9 cellular contexts compared by ENCODE assay signal in genomic region chr1:1883890-1884289, GRCh38. TPM values are rescaled to one million over a fixed set of nuclear protein-coding genes. Genes with fewer than 3 reads are reported as not detected.
DNase-seq lines count a peak whose midpoint lies in the region; ATAC-seq, FAIRE-seq and TF ChIP-seq lines count a peak whose summit lies in the region.
"Not testable (repeated sequence)": the region's sequence is repeated elsewhere in the genome, so short reads cannot be mapped to it uniquely, and the experiment has no call there.
"Had no signal": no experiment of that assay in that cellular context is flagged by ENCODE, and none has a peak within 500 bp of the region (broad histone marks: within the 10 kb centered on the region; RNA-seq: fewer than 3 reads in every experiment).

No MANE protein-coding gene starts in this region.

- POLR2A ChIA-PET in CD8-positive, alpha-beta memory T cell (lab: Charles Lee) = interaction anchor here (1.0 kb wide), 1 partner anchor 25 kb away, joined by 3 read pairs; no protein-coding TSS in a partner anchor
- POLR2A ChIA-PET in GM12878 (lab: Charles Lee) = interaction anchor here (0.7 to 1.0 kb wide), 2 partner anchors 11 to 24 kb away, joined by 4 read pairs; no protein-coding TSS in a partner anchor
- POLR2A ChIA-PET in naive thymus-derived CD8-positive, alpha-beta T cell (lab: Charles Lee) = interaction anchor here (0.7 kb wide), 2 partner anchors 34 to 160 kb away, joined by 3 read pairs; no protein-coding TSS in a partner anchor

- not testable (repeated sequence) for TF ChIP-seq RAD21 in GM12878 (IDR thresholded peaks at IDR 0.05; ENCODE audit: insufficient read depth, low read depth, low read length)

- H4K20me1 ChIP-seq in OCI-LY1 (ENCODE audit: insufficient read depth, low read length) = not testable (repeated sequence)
- peaks cover 20% of the 10 kb centered on the region for H4K20me1 ChIP-seq in GM12878 (ENCODE audit: control insufficient read depth, insufficient read depth)

- SMC1A ChIA-PET in GM12878 (lab: Charles Lee; ENCODE audit: uncharacterized antibody, unreplicated experiment) = interaction anchor here (0.9 to 1.5 kb wide), 5 partner anchors 14 to 50 kb away, joined by 3 to 5 read pairs (median 4); no protein-coding TSS in a partner anchor

- 57% methylated on average over 10 of the region's 11 CpGs for WGBS in GM12878 (ENCODE audit: insufficient coverage, insufficient replicate concordance, low lambda C conversion rate, missing lambda C conversion rate)
- 63 to 70% (median 69%) methylated on average over 11 of the region's 11 CpGs for WGBS in spleen, 5 donors

- RAD21 ChIA-PET in GM12878 (lab: Charles Lee; ENCODE audit: unreplicated experiment) = interaction anchor here (0.7 kb wide), 1 partner anchor 15 kb away, joined by 3 read pairs; no protein-coding TSS in a partner anchor

- peaks cover 100% of the 10 kb centered on the region for H3K79me2 ChIP-seq in OCI-LY1 (ENCODE audit: insufficient read depth, low read length)
- peaks cover 87% of the 10 kb centered on the region for H3K79me2 ChIP-seq in GM12878 (ENCODE audit: control insufficient read depth, insufficient read depth, low read length)

- not testable (repeated sequence) for ATAC-seq in GM12878; naive thymus-derived CD8-positive, alpha-beta T cell

- H3K9me3 Mint-ChIP-seq in CD8-positive, alpha-beta memory T cell; immature natural killer cell; naive thymus-derived CD8-positive, alpha-beta T cell: not testable (repeated sequence)

- peak overlapping the region in 6 of 7 donors; percentile 33 to 66 (median 52) for H3K4me3 Mint-ChIP-seq in CD8-positive, alpha-beta memory T cell
- H3K4me3 Mint-ChIP-seq in immature natural killer cell = peak overlapping the region in 3 of 5 donors; percentile 53 to 67 (median 64)
- H3K4me3 Mint-ChIP-seq in naive thymus-derived CD8-positive, alpha-beta T cell = peak overlapping the region in 8 of 10 donors; percentile 11 to 75 (median 41)

- not testable (repeated sequence) for H3K27me3 ChIP-seq in CD8-positive, alpha-beta memory T cell (ENCODE audit: insufficient read depth, low read length, poor library complexity, severe bottlenecking); OCI-LY1 (ENCODE audit: insufficient read depth, low read length); GM12878 (replicated peaks in 1 of 2; ENCODE audit: control insufficient read depth in 2 of 2, insufficient read depth in 2 of 2, low read length in 1 of 2); spleen (replicated peaks in 1 of 7)

- CTCF ChIA-PET in CD8-positive, alpha-beta memory T cell (lab: Charles Lee) = interaction anchor here (1.1 to 1.4 kb wide), 2 partner anchors 22 to 25 kb away, joined by 3 to 6 read pairs; no protein-coding TSS in a partner anchor
- CTCF ChIA-PET in GM12878 (lab: Yijun Ruan, JAX) = interaction anchor here (0.7 to 1.9 kb wide), 3 partner anchors 14 to 107 kb away, joined by 3 to 7 read pairs (median 3); no protein-coding TSS in a partner anchor

- TF ChIP-seq CTCF in OCI-LY1 (IDR thresholded peaks at IDR 0.05; ENCODE audit: low read length); VCaP (conservative IDR thresholded peaks at IDR 0.05); GM12878 (IDR thresholded peaks at IDR 0.05 in 2 of 3, conservative IDR thresholded peaks at IDR 0.05 in 1 of 3; ENCODE audit: control insufficient read depth in 2 of 3, extremely low read depth in 1 of 3, insufficient read depth in 1 of 3, low read depth in 3 of 3, low read length in 3 of 3); spleen (IDR thresholded peaks at IDR 0.05 in 8 of 11, conservative IDR thresholded peaks at IDR 0.05 in 3 of 11): not testable (repeated sequence)

- peaks cover 67 to 88% (median 83%) of the 10 kb centered on the region in 3 donors for H3K4me1 Mint-ChIP-seq in CD8-positive, alpha-beta memory T cell
- H3K4me1 Mint-ChIP-seq in immature natural killer cell = peaks cover 78 to 90% of the 10 kb centered on the region in 2 donors
- peaks cover 32 to 86% (median 74%) of the 10 kb centered on the region in 4 donors for H3K4me1 Mint-ChIP-seq in naive thymus-derived CD8-positive, alpha-beta T cell

- TF ChIP-seq POLR2A in GM12878 (IDR thresholded peaks at IDR 0.05; ENCODE audit: low read depth, low read length); spleen (IDR thresholded peaks at IDR 0.05): not testable (repeated sequence)

- H3K9me3 ChIP-seq in CD8-positive, alpha-beta memory T cell (ENCODE audit: low read length); OCI-LY1 (ENCODE audit: low read length); GM12878 (replicated peaks; ENCODE audit: control insufficient read depth, insufficient read depth, low read length); spleen: not testable (repeated sequence)

- H3K9ac ChIP-seq in OCI-LY1 (ENCODE audit: low read length); GM12878 (ENCODE audit: control insufficient read depth, insufficient read depth, low read length): not testable (repeated sequence)

- TF ChIP-seq EP300 in GM12878 (IDR thresholded peaks at IDR 0.05; ENCODE audit: borderline replicate concordance in 1 of 2, control insufficient read depth in 1 of 2, low read depth in 2 of 2, low read length in 2 of 2) = not testable (repeated sequence)

- H3K27ac ChIP-seq in CD8-positive, alpha-beta memory T cell (ENCODE audit: low read depth, low read length); GM12878 (ENCODE audit: control insufficient read depth, insufficient read depth): not testable (repeated sequence)
- H3K27ac ChIP-seq in OCI-LY1 (ENCODE audit: low read depth, low read length, poor library complexity, severe bottlenecking) = peak overlapping the region; percentile 31
- H3K27ac ChIP-seq in VCaP = peak overlapping the region; percentile 40
- peak overlapping the region in 5 of 8 donors; percentile 30 to 61 (median 44) for H3K27ac ChIP-seq in spleen

- H3K27ac Mint-ChIP-seq in CD8-positive, alpha-beta memory T cell = peak overlapping the region in 5 of 8 donors; percentile 37 to 90 (median 64)
- peak overlapping the region in 5 of 6 donors; percentile 17 to 77 (median 34) for H3K27ac Mint-ChIP-seq in immature natural killer cell
- peak overlapping the region in 7 of 10 donors; percentile 22 to 71 (median 46) for H3K27ac Mint-ChIP-seq in naive thymus-derived CD8-positive, alpha-beta T cell

- H2AFZ ChIP-seq in OCI-LY1 (ENCODE audit: low read length); GM12878 (ENCODE audit: control insufficient read depth, low read depth, low read length): not testable (repeated sequence)

- H3K36me3 Mint-ChIP-seq in CD8-positive, alpha-beta memory T cell = peaks cover 0 to 31% (median under 1%) of the 10 kb centered on the region in 3 donors
- H3K36me3 Mint-ChIP-seq in immature natural killer cell = not testable (repeated sequence)
- peaks cover 0 to 32% (median 1%) of the 10 kb centered on the region in 3 donors for H3K36me3 Mint-ChIP-seq in naive thymus-derived CD8-positive, alpha-beta T cell

- not testable (repeated sequence) for FAIRE-seq in GM12878 (lab: Jason Lieb, UNC)

- H3K4me2 ChIP-seq in OCI-LY1 (ENCODE audit: low read length); GM12878 (ENCODE audit: control insufficient read depth, insufficient read depth): not testable (repeated sequence)

- H3K9me2 ChIP-seq in OCI-LY1 (ENCODE audit: low read depth, low read length) = not testable (repeated sequence)

- not testable (repeated sequence) for H3K36me3 ChIP-seq in CD8-positive, alpha-beta memory T cell (ENCODE audit: insufficient read depth, low read length); GM12878 (ENCODE audit: control insufficient read depth in 2 of 2, insufficient read depth in 2 of 2, low read length in 1 of 2)
- H3K36me3 ChIP-seq in OCI-LY1 (ENCODE audit: insufficient read depth, low read length) = peaks cover 36% of the 10 kb centered on the region
- peaks cover 0 to 24% (median 3%) of the 10 kb centered on the region in 6 donors for H3K36me3 ChIP-seq in spleen

- intact Hi-C loops in GM12878 (cut with micrococcal nuclease; ENCODE audit: unreplicated experiment) = not testable (repeated sequence)
- intact Hi-C loops in spleen (cut with DNase I; ENCODE audit: low total_unique reads) = loop anchor here (10.0 kb wide), 1 partner anchor 79 kb away; no protein-coding TSS in a partner anchor

- H3K4me3 ChIP-seq in CD8-positive, alpha-beta memory T cell (ENCODE audit: low read length); OCI-LY1 (ENCODE audit: low read depth, low read length, poor library complexity, severe bottlenecking); GM12878; spleen: not testable (repeated sequence)

- peaks cover 89% of the 10 kb centered on the region for H3K4me1 ChIP-seq in CD8-positive, alpha-beta memory T cell (ENCODE audit: insufficient read depth, low read length)
- peaks cover 74% of the 10 kb centered on the region for H3K4me1 ChIP-seq in OCI-LY1 (ENCODE audit: insufficient read depth, low read length, severe bottlenecking)
- not testable (repeated sequence) for H3K4me1 ChIP-seq in GM12878 (ENCODE audit: control insufficient read depth, insufficient read depth, low read length)
- H3K4me1 ChIP-seq in spleen = peaks cover 75 to 100% (median 98%) of the 10 kb centered on the region in 6 donors

- in situ Hi-C loops in GM12878 (cut with MboI) = not testable (repeated sequence)

- not testable (repeated sequence) for H3K27me3 Mint-ChIP-seq in CD8-positive, alpha-beta memory T cell; immature natural killer cell (ENCODE audit: low read depth in 3 of 3); naive thymus-derived CD8-positive, alpha-beta T cell

- peak in 1 of 5 donors; percentile 30 for DNase-seq in CD8-positive, alpha-beta memory T cell
- not testable (repeated sequence) for DNase-seq in GM12878 (ENCODE audit: low read depth, low spot score); immature natural killer cell; naive thymus-derived CD8-positive, alpha-beta T cell
- peak; percentile 12 for DNase-seq in spleen

- H3F3A ChIP-seq in OCI-LY1 (ENCODE audit: insufficient read depth, low read length) = not testable (repeated sequence)

- BruUV-seq in GM12878 (replicated peaks; lab: Mats Ljungman, UMichigan) = not testable (repeated sequence)

RNA-seq across cellular contexts. Expression of gene GNB1, which starts 7.0 kb away (rescaled TPM):
- 100 to 1,000 TPM; 436 to 470 TPM for total RNA-seq in CD8-positive, alpha-beta memory T cell
- 114 TPM for polyA plus RNA-seq in CD8-positive, alpha-beta memory T cell
- 193 and 204 TPM in 2 replicates for total RNA-seq in GM12878 (2013; cell fraction: nucleolus; rRNA removed)
- total RNA-seq in GM12878 (2014; rRNA removed) (64.8 and 68.2 TPM in 2 replicates), GM12878 (2014; rRNA removed; fragmentation: Illumina TruSeq; extraction: Trizol) (120 and 126 TPM in 2 replicates), GM12878 (2021) (324 and 335 TPM in 2 replicates), spleen (100 to 1,000 TPM; 186 to 304 (median 273) TPM)
- polyA plus RNA-seq in GM12878 (2011; ENCODE audit: low read depth) = 145 TPM
- polyA plus RNA-seq in GM12878 (2011; rRNA removed) (223 and 374 TPM in 2 replicates), GM12878 (2014; fragmentation: Illumina TruSeq; extraction: Trizol) (203 and 392 TPM in 2 replicates), GM12878 (2014; fragmentation: Nextera tagmentation; extraction: Ambion mirVana) (10 to 100 TPM; 41.0 to 53.7 TPM), GM12878 (2014; rRNA removed) (199 and 201 TPM in 2 replicates), GM12878 (2016; fragmentation: Nextera tagmentation; extraction: Ambion mirVana) (10 to 100 TPM; 23.0 to 49.1 TPM), immature natural killer cell (100 to 1,000 TPM in 1 of 3 donors, 10 to 100 TPM in 2; 53.4 to 111 (median 98.7) TPM), spleen (100 to 1,000 TPM in 1 of 3 donors, 10 to 100 TPM in 2; 76.0 to 132 (median 95.5) TPM)
- polyA plus RNA-seq in GM12878 (2011; cell fraction: cytosol; rRNA removed) = 336 and 348 TPM in 2 replicates
- 165 and 201 TPM in 2 replicates for polyA plus RNA-seq in GM12878 (2011; cell fraction: nucleus; rRNA removed)
- 179 and 196 TPM in 2 replicates for polyA plus RNA-seq in GM12878 (2012)
- polyA minus RNA-seq in GM12878 (2011; rRNA and poly(A)+ RNA removed) = 448 and 491 TPM in 2 replicates
- polyA minus RNA-seq in GM12878 (2011; cell fraction: cytosol; rRNA and poly(A)+ RNA removed) = 134 and 143 TPM in 2 replicates
- polyA minus RNA-seq in GM12878 (2011; cell fraction: nucleus; rRNA and poly(A)+ RNA removed) = 45.1 and 81.2 TPM in 2 replicates
- total RNA-seq in naive thymus-derived CD8-positive, alpha-beta T cell = 100 to 1,000 TPM; 231 to 232 TPM
- 100 to 1,000 TPM in 2 of 3 donors, 10 to 100 TPM in 1; 45.9 to 107 (median 105) TPM for polyA plus RNA-seq in naive thymus-derived CD8-positive, alpha-beta T cell

RNA-seq across cellular contexts. Expression of gene CALML6, which starts 31.2 kb away (rescaled TPM):
- under 1 TPM; 0.46 to 0.78 TPM for total RNA-seq in CD8-positive, alpha-beta memory T cell
- not detected for polyA plus RNA-seq in CD8-positive, alpha-beta memory T cell
- total RNA-seq in GM12878 (2013; cell fraction: nucleolus; rRNA removed) = 0.40 TPM in 1 of 2 replicates, not detected in the other
- 0.11 and 1.3 TPM in 2 replicates for total RNA-seq in GM12878 (2014; rRNA removed)
- 0.31 TPM in 1 of 2 replicates, not detected in the other for total RNA-seq in GM12878 (2014; rRNA removed; fragmentation: Illumina TruSeq; extraction: Trizol)
- total RNA-seq in GM12878 (2021) = 0.21 TPM in 1 of 2 replicates, not detected in the other
- polyA plus RNA-seq in GM12878 (2011; ENCODE audit: low read depth) = not detected
- polyA plus RNA-seq in GM12878 (2011; rRNA removed) = 0.07 and 0.29 TPM in 2 replicates
- 0.22 TPM in 1 of 2 replicates, not detected in the other for polyA plus RNA-seq in GM12878 (2011; cell fraction: cytosol; rRNA removed)
- 0.78 and 1.7 TPM in 2 replicates for polyA plus RNA-seq in GM12878 (2011; cell fraction: nucleus; rRNA removed)
- 0.11 and 0.42 TPM in 2 replicates for polyA plus RNA-seq in GM12878 (2012)
- 0.09 TPM in 1 of 2 replicates, not detected in the other for polyA plus RNA-seq in GM12878 (2014; fragmentation: Illumina TruSeq; extraction: Trizol)
- not detected for polyA plus RNA-seq in GM12878 (2014; fragmentation: Nextera tagmentation; extraction: Ambion mirVana)
- polyA plus RNA-seq in GM12878 (2014; rRNA removed) = 0.42 TPM in 1 of 2 replicates, not detected in the other
- polyA plus RNA-seq in GM12878 (2016; fragmentation: Nextera tagmentation; extraction: Ambion mirVana) = not detected
- polyA minus RNA-seq in GM12878 (2011; rRNA and poly(A)+ RNA removed) = not detected in 2 replicates
- polyA minus RNA-seq in GM12878 (2011; cell fraction: cytosol; rRNA and poly(A)+ RNA removed) = not detected in 2 replicates
- not detected in 2 replicates for polyA minus RNA-seq in GM12878 (2011; cell fraction: nucleus; rRNA and poly(A)+ RNA removed)
- not detected for polyA plus RNA-seq in immature natural killer cell
- total RNA-seq in naive thymus-derived CD8-positive, alpha-beta T cell = 1 to 10 TPM; 1.4 to 1.6 TPM
- polyA plus RNA-seq in naive thymus-derived CD8-positive, alpha-beta T cell = not detected
- 1 to 10 TPM in 1 of 7 donors, under 1 TPM in 4, not detected in 2; 0.34 to 3.0 (median 0.66) TPM for total RNA-seq in spleen
- 1 to 10 TPM in 1 of 3 donors, under 1 TPM in 2; 0.58 to 1.8 (median 0.85) TPM for polyA plus RNA-seq in spleen
- total RNA-seq: G401, Right ventricle myocardium superior had no signal

RNA-seq across cellular contexts. Expression of gene TMEM52, which starts 35.2 kb away (rescaled TPM):
- total RNA-seq in CD8-positive, alpha-beta memory T cell = 1 to 10 TPM in 1 of 2 experiments, under 1 TPM in 1; 0.94 to 1.4 TPM
- polyA plus RNA-seq in CD8-positive, alpha-beta memory T cell = 0.32 TPM
- not detected in 2 replicates for total RNA-seq in GM12878 (2013; cell fraction: nucleolus; rRNA removed)
- total RNA-seq in GM12878 (2014; rRNA removed) (0.17 TPM in 1 of 2 replicates, not detected in the other), GM12878 (2014; rRNA removed; fragmentation: Illumina TruSeq; extraction: Trizol) (not detected in 2 replicates), GM12878 (2021) (not detected in 2 replicates), spleen (1 to 10 TPM in 6 of 7 donors, not detected in 1; 1.1 to 4.7 (median 1.8) TPM)
- not detected for polyA plus RNA-seq in GM12878 (2011; ENCODE audit: low read depth)
- polyA plus RNA-seq in GM12878 (2011; rRNA removed) (not detected in 2 replicates), GM12878 (2014; fragmentation: Illumina TruSeq; extraction: Trizol) (not detected in 2 replicates), GM12878 (2014; fragmentation: Nextera tagmentation; extraction: Ambion mirVana) (not detected), GM12878 (2014; rRNA removed) (0.18 TPM in 1 of 2 replicates, not detected in the other), GM12878 (2016; fragmentation: Nextera tagmentation; extraction: Ambion mirVana) (under 1 TPM; 0.24 to 0.33 TPM), immature natural killer cell (under 1 TPM in 1 of 3 donors, not detected in 2; 0.18 TPM), spleen (1 to 10 TPM in 1 of 3 donors, under 1 TPM in 2; 0.35 to 1.9 (median 0.64) TPM)
- polyA plus RNA-seq in GM12878 (2011; cell fraction: cytosol; rRNA removed) = 0.12 and 0.15 TPM in 2 replicates
- polyA plus RNA-seq in GM12878 (2011; cell fraction: nucleus; rRNA removed) = 0.16 TPM in 1 of 2 replicates, not detected in the other
- polyA plus RNA-seq in GM12878 (2012) = 0.18 and 0.24 TPM in 2 replicates
- polyA minus RNA-seq in GM12878 (2011; rRNA and poly(A)+ RNA removed) = 0.44 TPM in 1 of 2 replicates, not detected in the other
- not detected in 2 replicates for polyA minus RNA-seq in GM12878 (2011; cell fraction: cytosol; rRNA and poly(A)+ RNA removed)
- polyA minus RNA-seq in GM12878 (2011; cell fraction: nucleus; rRNA and poly(A)+ RNA removed) = 0.24 TPM in 1 of 2 replicates, not detected in the other
- total RNA-seq in naive thymus-derived CD8-positive, alpha-beta T cell = 1 to 10 TPM in 1 of 2 experiments, not detected in 1; 1.0 TPM
- under 1 TPM in 2 of 3 donors, not detected in 1; 0.20 to 0.53 TPM for polyA plus RNA-seq in naive thymus-derived CD8-positive, alpha-beta T cell
